ENCODE assay signal across 1 cellular context in genomic region chr19:54189668-54190502, GRCh38.
A peak's percentile ranks its signal among the peaks of the same experiment; 100 is the strongest.
TF ChIP-seq lines count a peak whose summit lies in the region.

No MANE protein-coding gene starts in this region.

TF ChIP-seq in SK-N-SH, 30 proteins besides CTCF, POLR2A, EP300 and RAD21 (continued from another document):
- TF ChIP-seq YY1 (IDR thresholded peaks at IDR 0.05; ENCODE audit: low read depth), result no peak
- TF ChIP-seq FOXJ3 (CRISPR knock-in tag; IDR thresholded peaks at IDR 0.05), result no peak
- no peak for TF ChIP-seq USF2 (IDR thresholded peaks at IDR 0.05; ENCODE audit: borderline replicate concordance, low read depth, low read length)
- TF ChIP-seq TAF1 (IDR thresholded peaks at IDR 0.05; ENCODE audit: borderline replicate concordance, low read depth, low read length), result no peak
- TF ChIP-seq NRF1 (IDR thresholded peaks at IDR 0.05; ENCODE audit: low read depth, low read length), result peak; percentile 57
- TF ChIP-seq MEF2A (IDR thresholded peaks at IDR 0.05; ENCODE audit: borderline replicate concordance, low read depth), result no peak
- TF ChIP-seq REST (IDR thresholded peaks at IDR 0.05; ENCODE audit: low read depth, low read length), result no peak
- TF ChIP-seq USF1 (IDR thresholded peaks at IDR 0.05; ENCODE audit: borderline replicate concordance, low read depth), result no peak
- TF ChIP-seq GATA2 (CRISPR knock-in tag; IDR thresholded peaks at IDR 0.05), result no peak
- no peak for TF ChIP-seq RXRA (IDR thresholded peaks at IDR 0.05; ENCODE audit: borderline replicate concordance, low read depth)
- 0 out of 2 replicates have a peak, but pooled peaks have one; percentile 41 for TF ChIP-seq POLR2AphosphoS5 (IDR thresholded peaks at IDR 0.05; ENCODE audit: low read depth, low read length)
- TF ChIP-seq ELF1 (IDR thresholded peaks at IDR 0.05), result no peak
- no peak for TF ChIP-seq NFIC (IDR thresholded peaks at IDR 0.05; ENCODE audit: borderline replicate concordance)
- TF ChIP-seq EZH2phosphoT487 (IDR thresholded peaks at IDR 0.05; ENCODE audit: borderline replicate concordance, low read depth), result no peak
